1 cellular context compared by ENCODE assay signal in the genomic region with DNA sequence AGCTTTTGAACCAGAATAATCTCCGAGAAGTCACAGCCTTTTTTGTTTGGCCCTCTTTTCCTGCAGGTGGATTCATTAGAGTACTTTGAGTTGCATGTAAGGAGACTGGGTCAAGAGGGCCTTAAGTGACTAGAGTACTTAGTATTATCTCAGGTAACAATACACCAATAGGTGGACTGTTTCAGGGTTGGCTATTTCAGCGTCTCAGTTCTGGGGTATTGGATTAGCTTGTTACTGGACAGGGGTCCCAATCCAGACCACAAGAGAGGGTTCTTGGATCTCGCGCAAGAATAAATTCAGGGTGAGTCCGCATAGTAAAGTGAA.
A peak's percentile ranks its signal among the peaks of the same experiment; 100 is the strongest.
TF ChIP-seq lines count a peak whose summit lies in the region.

No MANE protein-coding gene starts in this region.

TF ChIP-seq in K562, 482 proteins besides CTCF, POLR2A, EP300 and RAD21 (continues in another document):
- no peak for TF ChIP-seq ZNF407 (IDR thresholded peaks at IDR 0.05; ENCODE audit: low read depth)
- TF ChIP-seq, protein P1, sequence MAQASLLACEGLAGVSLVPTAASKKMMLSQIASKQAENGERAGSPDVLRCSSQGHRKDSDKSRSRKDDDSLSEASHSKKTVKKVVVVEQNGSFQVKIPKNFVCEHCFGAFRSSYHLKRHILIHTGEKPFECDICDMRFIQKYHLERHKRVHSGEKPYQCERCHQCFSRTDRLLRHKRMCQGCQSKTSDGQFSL (CRISPR knock-in tag; IDR thresholded peaks at IDR 0.05) = peak; percentile 67; the same call in 1 of the 2 replicates
- TF ChIP-seq, protein P1 (tag; IDR thresholded peaks at IDR 0.05) = no peak
- no peak for TF ChIP-seq ILF3 (IDR thresholded peaks at IDR 0.05; ENCODE audit: borderline replicate concordance)
- no peak for TF ChIP-seq TBL1XR1 (IDR thresholded peaks at IDR 0.05; ENCODE audit: low read length in 2 of 2)
- no peak for TF ChIP-seq ZBTB9 (CRISPR knock-in tag; IDR thresholded peaks at IDR 0.05)
- TF ChIP-seq PCBP1 (IDR thresholded peaks at IDR 0.05; ENCODE audit: low read depth, low read length, poor library complexity, severe bottlenecking) = no peak
- TF ChIP-seq, protein P2, sequence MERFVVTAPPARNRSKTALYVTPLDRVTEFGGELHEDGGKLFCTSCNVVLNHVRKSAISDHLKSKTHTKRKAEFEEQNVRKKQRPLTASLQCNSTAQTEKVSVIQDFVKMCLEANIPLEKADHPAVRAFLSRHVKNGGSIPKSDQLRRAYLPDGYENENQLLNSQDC (CRISPR knock-in tag; IDR thresholded peaks at IDR 0.05) = no peak
- TF ChIP-seq, protein P3, sequence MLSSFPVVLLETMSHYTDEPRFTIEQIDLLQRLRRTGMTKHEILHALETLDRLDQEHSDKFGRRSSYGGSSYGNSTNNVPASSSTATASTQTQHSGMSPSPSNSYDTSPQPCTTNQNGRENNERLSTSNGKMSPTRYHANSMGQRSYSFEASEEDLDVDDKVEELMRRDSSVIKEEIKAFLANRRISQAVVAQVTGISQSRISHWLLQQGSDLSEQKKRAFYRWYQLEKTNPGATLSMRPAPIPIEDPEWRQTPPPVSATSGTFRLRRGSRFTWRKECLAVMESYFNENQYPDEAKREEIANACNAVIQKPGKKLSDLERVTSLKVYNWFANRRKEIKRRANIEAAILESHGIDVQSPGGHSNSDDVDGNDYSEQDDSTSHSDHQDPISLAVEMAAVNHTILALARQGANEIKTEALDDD (IDR thresholded peaks at IDR 0.05) = peak; percentile 85; the same call in 1 of the 2 replicates
- TF ChIP-seq, protein P4, sequence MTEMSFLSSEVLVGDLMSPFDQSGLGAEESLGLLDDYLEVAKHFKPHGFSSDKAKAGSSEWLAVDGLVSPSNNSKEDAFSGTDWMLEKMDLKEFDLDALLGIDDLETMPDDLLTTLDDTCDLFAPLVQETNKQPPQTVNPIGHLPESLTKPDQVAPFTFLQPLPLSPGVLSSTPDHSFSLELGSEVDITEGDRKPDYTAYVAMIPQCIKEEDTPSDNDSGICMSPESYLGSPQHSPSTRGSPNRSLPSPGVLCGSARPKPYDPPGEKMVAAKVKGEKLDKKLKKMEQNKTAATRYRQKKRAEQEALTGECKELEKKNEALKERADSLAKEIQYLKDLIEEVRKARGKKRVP (CRISPR knock-in tag; IDR thresholded peaks at IDR 0.05) = no peak
- 0 out of 2 replicates have a peak, but pooled peaks have one; percentile 53 for TF ChIP-seq ZNF668 (CRISPR knock-in tag; IDR thresholded peaks at IDR 0.05)
- no peak for TF ChIP-seq JUNB (CRISPR knock-in tag; conservative IDR thresholded peaks at IDR 0.05)
- TF ChIP-seq ZNF717 (CRISPR knock-in tag; IDR thresholded peaks at IDR 0.05) = no peak
- no peak for TF ChIP-seq ZBTB2 (IDR thresholded peaks at IDR 0.05)
- TF ChIP-seq BRF2 (IDR thresholded peaks at IDR 0.05; ENCODE audit: borderline replicate concordance, insufficient read depth, insufficient read length) = no peak
- TF ChIP-seq, protein P5, sequence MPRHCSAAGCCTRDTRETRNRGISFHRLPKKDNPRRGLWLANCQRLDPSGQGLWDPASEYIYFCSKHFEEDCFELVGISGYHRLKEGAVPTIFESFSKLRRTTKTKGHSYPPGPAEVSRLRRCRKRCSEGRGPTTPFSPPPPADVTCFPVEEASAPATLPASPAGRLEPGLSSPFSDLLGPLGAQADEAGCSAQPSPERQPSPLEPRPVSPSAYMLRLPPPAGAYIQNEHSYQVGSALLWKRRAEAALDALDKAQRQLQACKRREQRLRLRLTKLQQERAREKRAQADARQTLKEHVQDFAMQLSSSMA (CRISPR knock-in tag; IDR thresholded peaks at IDR 0.05) = no peak
- TF ChIP-seq, protein P6, sequence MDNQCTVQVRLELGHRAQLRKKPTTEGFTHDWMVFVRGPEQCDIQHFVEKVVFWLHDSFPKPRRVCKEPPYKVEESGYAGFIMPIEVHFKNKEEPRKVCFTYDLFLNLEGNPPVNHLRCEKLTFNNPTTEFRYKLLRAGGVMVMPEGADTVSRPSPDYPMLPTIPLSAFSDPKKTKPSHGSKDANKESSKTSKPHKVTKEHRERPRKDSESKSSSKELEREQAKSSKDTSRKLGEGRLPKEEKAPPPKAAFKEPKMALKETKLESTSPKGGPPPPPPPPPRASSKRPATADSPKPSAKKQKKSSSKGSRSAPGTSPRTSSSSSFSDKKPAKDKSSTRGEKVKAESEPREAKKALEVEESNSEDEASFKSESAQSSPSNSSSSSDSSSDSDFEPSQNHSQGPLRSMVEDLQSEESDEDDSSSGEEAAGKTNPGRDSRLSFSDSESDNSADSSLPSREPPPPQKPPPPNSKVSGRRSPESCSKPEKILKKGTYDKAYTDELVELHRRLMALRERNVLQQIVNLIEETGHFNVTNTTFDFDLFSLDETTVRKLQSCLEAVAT (IDR thresholded peaks at IDR 0.05) = no peak
- TF ChIP-seq SOX6 (IDR thresholded peaks at IDR 0.05) = 0 out of 2 replicates have a peak, but pooled peaks have one; percentile 7
- no peak for TF ChIP-seq HSF4 (CRISPR knock-in tag; IDR thresholded peaks at IDR 0.05; ENCODE audit: borderline replicate concordance)
- no peak for TF ChIP-seq DLX4 (CRISPR knock-in tag; IDR thresholded peaks at IDR 0.05)
- no peak for TF ChIP-seq BRCA1 (IDR thresholded peaks at IDR 0.05)
- TF ChIP-seq BRCA1 (CRISPR knock-in tag; IDR thresholded peaks at IDR 0.05) = no peak
- no peak for TF ChIP-seq ZBTB8A (IDR thresholded peaks at IDR 0.05; ENCODE audit: partially characterized antibody)
- 0 out of 2 replicates have a peak, but pooled peaks have one; percentile 3 for TF ChIP-seq CC2D1A (IDR thresholded peaks at IDR 0.05)
- TF ChIP-seq SMAD1 (IDR thresholded peaks at IDR 0.05; ENCODE audit: low read depth, low read length, partially characterized antibody) = peak; percentile 56
- no peak for TF ChIP-seq NFIX (CRISPR knock-in tag; IDR thresholded peaks at IDR 0.05; ENCODE audit: low read depth)
- TF ChIP-seq BCOR (IDR thresholded peaks at IDR 0.05) = no peak
- TF ChIP-seq, protein P7, sequence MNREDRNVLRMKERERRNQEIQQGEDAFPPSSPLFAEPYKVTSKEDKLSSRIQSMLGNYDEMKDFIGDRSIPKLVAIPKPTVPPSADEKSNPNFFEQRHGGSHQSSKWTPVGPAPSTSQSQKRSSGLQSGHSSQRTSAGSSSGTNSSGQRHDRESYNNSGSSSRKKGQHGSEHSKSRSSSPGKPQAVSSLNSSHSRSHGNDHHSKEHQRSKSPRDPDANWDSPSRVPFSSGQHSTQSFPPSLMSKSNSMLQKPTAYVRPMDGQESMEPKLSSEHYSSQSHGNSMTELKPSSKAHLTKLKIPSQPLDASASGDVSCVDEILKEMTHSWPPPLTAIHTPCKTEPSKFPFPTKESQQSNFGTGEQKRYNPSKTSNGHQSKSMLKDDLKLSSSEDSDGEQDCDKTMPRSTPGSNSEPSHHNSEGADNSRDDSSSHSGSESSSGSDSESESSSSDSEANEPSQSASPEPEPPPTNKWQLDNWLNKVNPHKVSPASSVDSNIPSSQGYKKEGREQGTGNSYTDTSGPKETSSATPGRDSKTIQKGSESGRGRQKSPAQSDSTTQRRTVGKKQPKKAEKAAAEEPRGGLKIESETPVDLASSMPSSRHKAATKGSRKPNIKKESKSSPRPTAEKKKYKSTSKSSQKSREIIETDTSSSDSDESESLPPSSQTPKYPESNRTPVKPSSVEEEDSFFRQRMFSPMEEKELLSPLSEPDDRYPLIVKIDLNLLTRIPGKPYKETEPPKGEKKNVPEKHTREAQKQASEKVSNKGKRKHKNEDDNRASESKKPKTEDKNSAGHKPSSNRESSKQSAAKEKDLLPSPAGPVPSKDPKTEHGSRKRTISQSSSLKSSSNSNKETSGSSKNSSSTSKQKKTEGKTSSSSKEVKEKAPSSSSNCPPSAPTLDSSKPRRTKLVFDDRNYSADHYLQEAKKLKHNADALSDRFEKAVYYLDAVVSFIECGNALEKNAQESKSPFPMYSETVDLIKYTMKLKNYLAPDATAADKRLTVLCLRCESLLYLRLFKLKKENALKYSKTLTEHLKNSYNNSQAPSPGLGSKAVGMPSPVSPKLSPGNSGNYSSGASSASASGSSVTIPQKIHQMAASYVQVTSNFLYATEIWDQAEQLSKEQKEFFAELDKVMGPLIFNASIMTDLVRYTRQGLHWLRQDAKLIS (CRISPR knock-in tag; IDR thresholded peaks at IDR 0.05) = no peak
- TF ChIP-seq CBX3 (IDR thresholded peaks at IDR 0.05; ENCODE audit: borderline replicate concordance in 1 of 2, low read length in 2 of 2) = no peak
- TF ChIP-seq CREB1 (IDR thresholded peaks at IDR 0.05) = no peak
- TF ChIP-seq CREB1 (CRISPR knock-in tag; IDR thresholded peaks at IDR 0.05) = no peak
- TF ChIP-seq ZNF253 (CRISPR knock-in tag; conservative IDR thresholded peaks at IDR 0.05) = 0 out of 2 replicates have a peak, but pooled peaks have one; percentile 9
- no peak for TF ChIP-seq ESRRB (CRISPR knock-in tag; IDR thresholded peaks at IDR 0.05; ENCODE audit: borderline replicate concordance)
